In genomic region chr1:10615932-10616671, GRCh38 we compare ENCODE assay signal across 20 cellular contexts.
DNase-seq lines count a peak whose midpoint lies in the region; ATAC-seq, FAIRE-seq and TF ChIP-seq lines count a peak whose summit lies in the region.
"Had no signal": no experiment of that assay in that cellular context is flagged by ENCODE, and none has a peak within 500 bp of the region (broad histone marks: within the 10 kb centered on the region; RNA-seq: fewer than 3 reads in every experiment).

No MANE protein-coding gene starts in this region.

- peak overlapping the region; percentile 38 for H3K27ac Mint-ChIP-seq in WTC11
- H3K27ac Mint-ChIP-seq in endodermal cell = peak overlapping the region; percentile 65

- no peak overlapping the region for H4K8ac ChIP-seq in neuronal stem cell (ENCODE audit: low read depth, low read length)

- no peak overlapping the region for H3K4ac ChIP-seq in neuronal stem cell (ENCODE audit: low read length)

- no peak overlapping the region for H3K9ac ChIP-seq in endodermal cell (ENCODE audit: extremely low read depth, low read length, poor library complexity, severe bottlenecking)
- no peak overlapping the region for H3K9ac ChIP-seq in neuronal stem cell (ENCODE audit: low read depth, low read length, poor library complexity)
- H3K9ac ChIP-seq: KMS-11 had no signal

- DNase-seq in WTC11 (ENCODE audit: low spot score) (no peak), endodermal cell (peak; percentile 47), neuronal stem cell (ENCODE audit: low spot score) (no peak), thyroid gland (peak; percentile 79 to 81), small intestine (no peak)
- no peak for DNase-seq in stimulated activated CD4-positive, alpha-beta T cell treated with anti-CD3 and anti-CD28 coated beads, Interleukin-12 subunit alpha, Interleukin-12 subunit beta, amount 100 ng/mL, for 4 hours
- DNase-seq: ACHN, C1 segment of cervical spinal cord, MV-4-11, NCI-H1694 treated with DMSO at 0.1 percent for 48 hours, NCI-H345, NCI-H526, SJCRH30 had no signal

- no peak for FAIRE-seq in small intestine (lab: Jason Lieb, UNC)
- FAIRE-seq: D721Med, GM12892, GM18507 had no signal

- peak overlapping the region; percentile 55 for H3K18ac ChIP-seq in neuronal stem cell (ENCODE audit: low read length)

- H3K27me3 Mint-ChIP-seq in WTC11 (ENCODE audit: low read depth) = no peaks in the 10 kb centered on the region
- H3K27me3 Mint-ChIP-seq in endodermal cell (ENCODE audit: insufficient read depth) = no peaks in the 10 kb centered on the region

- H3K27me3 ChIP-seq in endodermal cell (ENCODE audit: control insufficient read depth, insufficient read depth, low read length, poor library complexity, severe bottlenecking) (no peaks in the 10 kb centered on the region), neuronal stem cell (ENCODE audit: control insufficient read depth in 3 of 3, insufficient read depth in 3 of 3, low read depth in 1 of 3, low read length in 3 of 3) (no peaks in the 10 kb centered on the region), thyroid gland (no peaks in the 10 kb centered on the region), small intestine (ENCODE audit: control insufficient read depth in 2 of 2, insufficient read depth in 2 of 2, low read length in 2 of 2) (no peaks in the 10 kb centered on the region)
- H3K27me3 ChIP-seq: SJCRH30 had no signal

- H3K79me1 ChIP-seq in neuronal stem cell (ENCODE audit: low read depth, low read length) = no peaks in the 10 kb centered on the region

- H3K36me3 Mint-ChIP-seq in WTC11 = no peaks in the 10 kb centered on the region
- H3K36me3 Mint-ChIP-seq in endodermal cell (ENCODE audit: low read depth) = peaks cover 2% of the 10 kb centered on the region

- H2AK5ac ChIP-seq in neuronal stem cell (ENCODE audit: low read depth, low read length) = no peak overlapping the region

- H3K4me2 ChIP-seq in neuronal stem cell (ENCODE audit: insufficient read depth, low read length, poor library complexity, severe bottlenecking) = no peak overlapping the region
- H3K4me2 ChIP-seq: KMS-11 had no signal

- 87 to 93% methylated on average over 10 to 27 of the region's 27 CpGs for WGBS in endodermal cell (ENCODE audit: insufficient coverage in 1 of 2, insufficient read length in 1 of 2), 2 experiments
- no CpG with 5 or more reads among the region's 27 CpGs for WGBS in neuronal stem cell (ENCODE audit: extremely low coverage in 2 of 2, insufficient read length in 2 of 2, insufficient replicate concordance in 1 of 2), 2 donors
- 55 to 59% methylated on average over 18 to 27 of the region's 27 CpGs for WGBS in thyroid gland, 2 donors
- 93 to 94% (median 93%) methylated on average over 27 of the region's 27 CpGs for WGBS in small intestine, 3 donors

- H3K4me1 Mint-ChIP-seq in WTC11 (peaks cover 16% of the 10 kb centered on the region), endodermal cell (peaks cover 4% of the 10 kb centered on the region)

- ATAC-seq in WTC11 = peak; percentile 26; the same call in 1 of the 2 replicates
- ATAC-seq in GM18867 (IDR thresholded peaks at IDR 0.05; ENCODE audit: unreplicated experiment) = no peak

- no peaks in the 10 kb centered on the region for H3K36me3 ChIP-seq in endodermal cell (ENCODE audit: control insufficient read depth, insufficient read depth, low read length)
- H3K36me3 ChIP-seq in neuronal stem cell (replicated peaks in 1 of 2; ENCODE audit: control insufficient read depth in 2 of 2, insufficient read depth in 2 of 2, low read length in 2 of 2) = peaks cover 0 to 4% of the 10 kb centered on the region in 2 donors
- H3K36me3 ChIP-seq in thyroid gland = no peaks in the 10 kb centered on the region
- H3K36me3 ChIP-seq in small intestine (ENCODE audit: control insufficient read depth in 2 of 2, insufficient read depth in 2 of 2, low read length in 2 of 2) = peaks cover 0 to 2% of the 10 kb centered on the region in 2 donors
- H3K36me3 ChIP-seq: HAP-1, SJCRH30 had no signal

- no peak overlapping the region for H3K14ac ChIP-seq in neuronal stem cell (ENCODE audit: low read length)

- no peak overlapping the region for H3K4me3 ChIP-seq in endodermal cell (ENCODE audit: low read length)
- no peak overlapping the region for H3K4me3 ChIP-seq in neuronal stem cell (ENCODE audit: low read length in 2 of 2)
- no peak overlapping the region for H3K4me3 ChIP-seq in thyroid gland (replicated peaks in 1 of 3)
- no peak overlapping the region for H3K4me3 ChIP-seq in small intestine (ENCODE audit: low read depth in 1 of 2, low read length in 2 of 2)
- H3K4me3 ChIP-seq: HAP-1, SJCRH30 had no signal

- H2BK120ac ChIP-seq in neuronal stem cell (ENCODE audit: low read depth, low read length) = no peak overlapping the region

- H3K4me3 Mint-ChIP-seq in WTC11 = no peak overlapping the region
- no peak overlapping the region for H3K4me3 Mint-ChIP-seq in endodermal cell

- peak overlapping the region; percentile 20 for H3K23ac ChIP-seq in neuronal stem cell (ENCODE audit: low read depth, low read length, poor library complexity)

- H3K27ac ChIP-seq in endodermal cell (ENCODE audit: low read depth, low read length) (no peak overlapping the region), neuronal stem cell (replicated peaks; ENCODE audit: low read length) (no peak overlapping the region), thyroid gland (peak overlapping the region; percentile 62 to 80 (median 77)), small intestine (ENCODE audit: low read depth in 1 of 2, low read length in 1 of 2) (no peak overlapping the region)
- H3K27ac ChIP-seq: HL-60, KMS-11, SJCRH30 had no signal

- no peak overlapping the region for H2BK5ac ChIP-seq in neuronal stem cell (ENCODE audit: low read length)

- no peak for TF ChIP-seq CTCF in WTC11 (IDR thresholded peaks at IDR 0.05)
- no peak for TF ChIP-seq CTCF in endodermal cell (conservative IDR thresholded peaks at IDR 0.05)
- TF ChIP-seq CTCF in thyroid gland (IDR thresholded peaks at IDR 0.05) = peak in 4 of 6 experiments; percentile 33 to 65 (median 45)

- intact Hi-C loops in thyroid gland (cut with DNase I) = no loop called here

- H3K9me3 ChIP-seq in endodermal cell (ENCODE audit: control insufficient read depth, low read length) (no peaks in the 10 kb centered on the region), neuronal stem cell (replicated peaks in 1 of 2; ENCODE audit: control insufficient read depth in 2 of 2, insufficient read depth in 1 of 2, low read depth in 1 of 2, low read length in 2 of 2) (no peaks in the 10 kb centered on the region), thyroid gland (no peaks in the 10 kb centered on the region), small intestine (ENCODE audit: control insufficient read depth, low read depth) (no peaks in the 10 kb centered on the region)
- H3K9me3 ChIP-seq: HAP-1, SJCRH30 had no signal

- no peak overlapping the region for H2BK15ac ChIP-seq in neuronal stem cell (ENCODE audit: low read length)

- no peak overlapping the region for H4K91ac ChIP-seq in neuronal stem cell (ENCODE audit: low read depth, low read length, poor library complexity)

- H3K9me3 Mint-ChIP-seq in WTC11 (no peaks in the 10 kb centered on the region), endodermal cell (no peaks in the 10 kb centered on the region)

- H2AFZ ChIP-seq in neuronal stem cell (ENCODE audit: low read length) = no peak overlapping the region

- CTCF ChIA-PET in WTC11 (lab: Charles Lee) = no interaction called here

- no peak overlapping the region for H2BK12ac ChIP-seq in neuronal stem cell (ENCODE audit: low read length)

- H3K4me1 ChIP-seq in endodermal cell (ENCODE audit: control insufficient read depth, insufficient read depth, low read length) (no peaks in the 10 kb centered on the region), neuronal stem cell (ENCODE audit: control insufficient read depth in 2 of 2, insufficient read depth in 1 of 2, low read depth in 1 of 2, low read length in 2 of 2) (peaks cover 3 to 6% of the 10 kb centered on the region in 2 donors), thyroid gland (peaks cover 24 to 50% of the 10 kb centered on the region in 2 donors), small intestine (ENCODE audit: control insufficient read depth in 2 of 2, insufficient read depth in 1 of 2, low read depth in 1 of 2, low read length in 1 of 2) (no peaks in the 10 kb centered on the region)
- H3K4me1 ChIP-seq: SJCRH30 had no signal

- POLR2A ChIA-PET in WTC11 (lab: Charles Lee) = no interaction called here

- peak in 1 of 2 donors; percentile 20 for TF ChIP-seq POLR2A in thyroid gland (IDR thresholded peaks at IDR 0.05)

TF ChIP-seq in WTC11, 78 proteins besides CTCF, POLR2A, EP300 and RAD21 (continues in another document):
- no peak for TF ChIP-seq ZBTB21 (CRISPR knock-in tag; IDR thresholded peaks at IDR 0.05; ENCODE audit: borderline replicate concordance)
- no peak for TF ChIP-seq RORB (CRISPR knock-in tag; IDR thresholded peaks at IDR 0.05)
- TF ChIP-seq CREB1 (CRISPR knock-in tag; IDR thresholded peaks at IDR 0.05) = no peak
- TF ChIP-seq ERG (CRISPR knock-in tag; IDR thresholded peaks at IDR 0.05) = no peak
- no peak for TF ChIP-seq ZNF281 (CRISPR knock-in tag; IDR thresholded peaks at IDR 0.05)

Comparison
In these comparisons a context has a peak if more than half of its experiments do, and no peak if none do; other contexts are left out.
1. DNase-seq: peak in endodermal cell (single experiment) and thyroid gland (2 of 2); none in WTC11 (single experiment), neuronal stem cell (single experiment), stimulated activated CD4-positive, alpha-beta T cell treated with anti-CD3 and anti-CD28 coated beads, Interleukin-12 subunit alpha, Interleukin-12 subunit beta, amount 100 ng/mL, for 4 hours (single experiment) and small intestine (single experiment).
2. CTCF ChIP-seq: peak in thyroid gland (4 of 6); none in WTC11 (single experiment) and endodermal cell (single experiment).
3. H3K27ac ChIP-seq: peak in thyroid gland (3 of 3); none in endodermal cell (single experiment), neuronal stem cell (single experiment) and small intestine (0 of 2).